ENCODE assay signal across 8 cellular contexts in genomic region chr14:50520947-50521815, GRCh38. TPM values are rescaled to one million over a fixed set of nuclear protein-coding genes. Genes with fewer than 3 reads are reported as not detected.
DNase-seq lines count a peak whose midpoint lies in the region; ATAC-seq and TF ChIP-seq lines count a peak whose summit lies in the region.

No MANE protein-coding gene starts in this region.

- no peak overlapping the region for H3K4me3 ChIP-seq in esophagus muscularis mucosa

- peak; percentile 65 for ATAC-seq in HG03159 (IDR thresholded peaks at IDR 0.05; ENCODE audit: unreplicated experiment)

- H3K27ac ChIP-seq in esophagus muscularis mucosa (replicated peaks in 1 of 4) = peak overlapping the region; percentile 5 to 48 (median 37)

- DNase-seq in activated gamma-delta T cell treated with Interleukin-2 at 50 U/mL for 16 hours = peak; percentile 6
- DNase-seq in activated gamma-delta T cell (lab: John Stamatoyannopoulos, UW) = no peak
- DNase-seq in activated CD4-positive, alpha-beta T cell treated with anti-CD3 and anti-CD28 coated beads, Interleukin-2, amount 50 U/mL, for 4 hours = peak; percentile 52 to 61
- DNase-seq in esophagus muscularis mucosa (ENCODE audit: extremely low spot score) = no peak
- peak; percentile 33 for DNase-seq in stimulated activated CD4-positive, alpha-beta T cell treated with anti-CD3 and anti-CD28 coated beads, Interleukin-1b, Interleukin-23, amount 100 ng/mL, for 4 hours (ENCODE audit: low read depth in 2 of 2)
- no peak for DNase-seq in NCI-H128 (lab: John Stamatoyannopoulos, UW; ENCODE audit: unreplicated experiment)
- no peak for DNase-seq in RPMI8226

- intact Hi-C loops in esophagus muscularis mucosa (cut with DNase I) = no loop called here

- WGBS in esophagus muscularis mucosa = 49% methylated on average over 5 of the region's 5 CpGs

- no peaks in the 10 kb centered on the region for H3K9me3 ChIP-seq in esophagus muscularis mucosa

- H3K36me3 ChIP-seq in esophagus muscularis mucosa = peaks cover 0 to 5% (median 0%) of the 10 kb centered on the region in 4 donors

- TF ChIP-seq EP300 in esophagus muscularis mucosa (IDR thresholded peaks at IDR 0.05) = no peak

- H3K27me3 ChIP-seq in esophagus muscularis mucosa = no peaks in the 10 kb centered on the region

- H3K4me1 ChIP-seq in esophagus muscularis mucosa = peaks cover 0 to 58% (median 44%) of the 10 kb centered on the region in 4 donors

- no peak for TF ChIP-seq CTCF in esophagus muscularis mucosa (IDR thresholded peaks at IDR 0.05)

- TF ChIP-seq POLR2A in esophagus muscularis mucosa (IDR thresholded peaks at IDR 0.05; ENCODE audit: low read depth) = no peak

RNA-seq across cellular contexts. Expression of gene MAP4K5, which starts 11.2 kb away (rescaled TPM):
- 100 to 1,000 TPM in 1 of 4 donors, 10 to 100 TPM in 3; 84.4 to 108 (median 91.2) TPM for total RNA-seq in esophagus muscularis mucosa

RNA-seq across cellular contexts. Expression of gene ATL1, which starts 38.8 kb away (rescaled TPM):
- total RNA-seq in esophagus muscularis mucosa = 10 to 100 TPM; 13.6 to 27.9 (median 18.6) TPM

Comparison
In these comparisons a context has a peak if more than half of its experiments do, and no peak if none do; other contexts are left out.
1. DNase-seq: peak in activated gamma-delta T cell treated with Interleukin-2 at 50 U/mL for 16 hours (single experiment), activated CD4-positive, alpha-beta T cell treated with anti-CD3 and anti-CD28 coated beads, Interleukin-2, amount 50 U/mL, for 4 hours (2 of 2) and stimulated activated CD4-positive, alpha-beta T cell treated with anti-CD3 and anti-CD28 coated beads, Interleukin-1b, Interleukin-23, amount 100 ng/mL, for 4 hours (2 of 2); none in activated gamma-delta T cell (single experiment), esophagus muscularis mucosa (single experiment), NCI-H128 (single experiment) and RPMI8226 (single experiment).